Comparison of ENCODE assay signal across 9 cellular contexts in the genomic region with DNA sequence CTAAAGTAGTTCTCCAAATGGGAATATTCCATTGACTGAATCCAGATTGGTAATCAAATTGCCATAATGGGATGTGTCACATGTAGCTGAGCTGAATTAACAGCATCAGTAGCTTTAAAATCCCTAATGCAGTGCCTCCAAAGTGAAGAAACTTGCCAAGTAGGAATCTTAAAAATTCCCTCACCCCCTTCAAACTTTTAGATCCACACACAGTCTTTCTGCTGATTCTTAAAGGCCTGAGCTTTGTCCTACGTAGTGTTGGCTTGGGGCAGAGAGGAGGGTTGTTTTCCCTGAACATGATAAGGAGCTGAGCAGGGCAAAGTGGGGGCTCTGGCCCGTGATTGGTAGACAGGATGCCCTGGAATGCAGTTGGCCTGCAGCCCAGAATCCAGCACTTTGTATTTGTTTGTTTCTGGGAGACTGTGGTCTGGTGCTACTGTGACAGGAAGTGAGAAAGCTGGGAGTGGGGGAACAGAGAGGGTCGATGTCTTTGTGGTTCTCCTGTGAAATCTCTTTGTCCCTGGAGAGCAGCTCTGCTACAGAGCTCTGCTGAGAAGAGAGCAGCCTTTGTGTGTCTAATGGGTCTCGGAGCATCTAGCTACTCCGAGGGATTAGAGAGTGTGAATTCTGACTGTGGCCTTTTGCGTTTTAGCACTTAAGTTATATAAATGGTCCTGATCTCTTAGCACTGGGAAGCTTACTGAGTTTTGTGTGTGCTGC. TPM values are rescaled to one million over a fixed set of nuclear protein-coding genes. Genes with fewer than 3 reads are reported as not detected.
A peak's percentile ranks its signal among the peaks of the same experiment; 100 is the strongest.
DNase-seq lines count a peak whose midpoint lies in the region; ATAC-seq, FAIRE-seq and TF ChIP-seq lines count a peak whose summit lies in the region.
"Had no signal": no experiment of that assay in that cellular context is flagged by ENCODE, and none has a peak within 500 bp of the region (broad histone marks: within the 10 kb centered on the region; RNA-seq: fewer than 3 reads in every experiment).

No MANE protein-coding gene starts in this region.

- FAIRE-seq in pancreas (lab: Jason Lieb, UNC), result no peak
- FAIRE-seq: GM18507 had no signal

- H3K27me3 ChIP-seq in AG04450 (ENCODE audit: control insufficient read depth, insufficient read depth, low read length) (no peaks in the 10 kb centered on the region), pancreas (no peaks in the 10 kb centered on the region)

- H3K4me3 ChIP-seq in AG04450 (ENCODE audit: low read depth, low read length) (peak overlapping the region; percentile 10), pancreas (peak overlapping the region in 2 of 4 donors; percentile 8 to 18)

- no peaks in the 10 kb centered on the region for H3K36me3 ChIP-seq in pancreas

- H3K36me3 Mint-ChIP-seq in WTC11, result no peaks in the 10 kb centered on the region; the same call in 1 of the 2 replicates

- WGBS in pancreas, 2 donors, result 2 to 5% methylated on average over 6 of the region's 6 CpGs

- H3K27ac ChIP-seq in AG04450 (ENCODE audit: low read depth, low read length), result peak overlapping the region; percentile 95
- peak overlapping the region; percentile 58 to 85 (median 83) for H3K27ac ChIP-seq in pancreas

- H3K4me1 ChIP-seq in pancreas, result peaks cover 77 to 98% (median 96%) of the 10 kb centered on the region in 3 donors

- CTCF ChIA-PET in AG04450 (lab: Charles Lee) (interaction anchor here (0.6 to 8.9 kb wide), 8 partner anchors 11 to 29 kb away, joined by 3 to 79 read pairs (median 4); a partner anchor contains a TSS), WTC11 (lab: Charles Lee) (interaction anchor here (0.8 to 4.7 kb wide), 14 partner anchors 10 to 746 kb away, joined by 3 to 61 read pairs (median 4); a partner anchor contains a TSS)

- H3K9me3 Mint-ChIP-seq in WTC11, result no peaks in the 10 kb centered on the region

- intact Hi-C loops in Right ventricle myocardium inferior (cut with DNase I), result loop anchor here (1.0 to 2.0 kb wide), 2 partner anchors 16 to 20 kb away; no protein-coding TSS in a partner anchor
- intact Hi-C loops in pancreas (cut with DNase I), result no loop called here

- peak; percentile 95 for DNase-seq in AG04450 (ENCODE audit: low read depth, low spot score)
- DNase-seq in HT-29 (ENCODE audit: low spot score), result peak; percentile 100
- DNase-seq in WTC11 (ENCODE audit: low spot score), result peak; percentile 80
- peak; percentile 93 for DNase-seq in Right ventricle myocardium inferior (ENCODE audit: missing footprints)
- DNase-seq in pancreas, result peak; percentile 81 to 92 (median 90)
- no peak for DNase-seq in NK-92 (lab: John Stamatoyannopoulos, UW; ENCODE audit: unreplicated experiment)

- POLR2A ChIA-PET in AG04450 (lab: Yijun Ruan, JAX), result interaction anchor here (0.7 to 1.9 kb wide), 6 partner anchors 12 to 251 kb away, joined by 3 to 13 read pairs (median 9); a partner anchor contains a TSS
- POLR2A ChIA-PET in WTC11 (lab: Charles Lee), result interaction anchor here (0.5 to 9.0 kb wide), 17 partner anchors 9 to 306 kb away, joined by 3 to 188 read pairs (median 5); a partner anchor contains a TSS

- peak overlapping the region; percentile 99 for H3K27ac Mint-ChIP-seq in WTC11

- peak overlapping the region; percentile 51 for H3K4me3 Mint-ChIP-seq in WTC11

- TF ChIP-seq CTCF in AG04450 (IDR thresholded peaks at IDR 0.05; ENCODE audit: low read depth, low read length), result no peak
- no peak for TF ChIP-seq CTCF in WTC11 (IDR thresholded peaks at IDR 0.05)
- TF ChIP-seq CTCF in pancreas (IDR thresholded peaks at IDR 0.05), result no peak

- H3K27me3 Mint-ChIP-seq in WTC11 (ENCODE audit: low read depth), result no peaks in the 10 kb centered on the region

- H3K4me1 Mint-ChIP-seq in WTC11, result peaks cover 91% of the 10 kb centered on the region

- peak; percentile 77 for ATAC-seq in WTC11
- ATAC-seq in Right ventricle myocardium inferior, result peak; percentile 92
- ATAC-seq in pancreas, result peak; percentile 76 to 82 (median 82)
- no peak for ATAC-seq in GM19395 (IDR thresholded peaks at IDR 0.05; ENCODE audit: unreplicated experiment)
- no peak for ATAC-seq in HG02973 (IDR thresholded peaks at IDR 0.05; ENCODE audit: unreplicated experiment)

- H3K9me3 ChIP-seq in AG04450 (ENCODE audit: control insufficient read depth, insufficient read depth, low read length), result no peaks in the 10 kb centered on the region
- no peaks in the 10 kb centered on the region for H3K9me3 ChIP-seq in pancreas

TF ChIP-seq in WTC11, 78 proteins besides CTCF, POLR2A, EP300 and RAD21 (continues in another document):
- TF ChIP-seq GTF2I (CRISPR knock-in tag; conservative IDR thresholded peaks at IDR 0.05) (no peak), RELA (CRISPR knock-in tag; IDR thresholded peaks at IDR 0.05; ENCODE audit: borderline replicate concordance) (no peak), ZNF416 (CRISPR knock-in tag; IDR thresholded peaks at IDR 0.05) (no peak), NFYB (CRISPR knock-in tag; conservative IDR thresholded peaks at IDR 0.05; ENCODE audit: low read depth) (peak; percentile 62), ZNF121 (CRISPR knock-in tag; IDR thresholded peaks at IDR 0.05) (no peak), EMX1 (CRISPR knock-in tag; IDR thresholded peaks at IDR 0.05) (no peak), ZNF219 (CRISPR knock-in tag; IDR thresholded peaks at IDR 0.05; ENCODE audit: borderline replicate concordance) (no peak), JUN (CRISPR knock-in tag; IDR thresholded peaks at IDR 0.05) (no peak), ETV6 (CRISPR knock-in tag; IDR thresholded peaks at IDR 0.05) (no peak), MXD4 (CRISPR knock-in tag; IDR thresholded peaks at IDR 0.05; ENCODE audit: borderline replicate concordance) (no peak), NFE2L1 (CRISPR knock-in tag; IDR thresholded peaks at IDR 0.05) (no peak), TCF7 (CRISPR knock-in tag; IDR thresholded peaks at IDR 0.05; ENCODE audit: low read depth) (no peak)
- TF ChIP-seq, protein P1, sequence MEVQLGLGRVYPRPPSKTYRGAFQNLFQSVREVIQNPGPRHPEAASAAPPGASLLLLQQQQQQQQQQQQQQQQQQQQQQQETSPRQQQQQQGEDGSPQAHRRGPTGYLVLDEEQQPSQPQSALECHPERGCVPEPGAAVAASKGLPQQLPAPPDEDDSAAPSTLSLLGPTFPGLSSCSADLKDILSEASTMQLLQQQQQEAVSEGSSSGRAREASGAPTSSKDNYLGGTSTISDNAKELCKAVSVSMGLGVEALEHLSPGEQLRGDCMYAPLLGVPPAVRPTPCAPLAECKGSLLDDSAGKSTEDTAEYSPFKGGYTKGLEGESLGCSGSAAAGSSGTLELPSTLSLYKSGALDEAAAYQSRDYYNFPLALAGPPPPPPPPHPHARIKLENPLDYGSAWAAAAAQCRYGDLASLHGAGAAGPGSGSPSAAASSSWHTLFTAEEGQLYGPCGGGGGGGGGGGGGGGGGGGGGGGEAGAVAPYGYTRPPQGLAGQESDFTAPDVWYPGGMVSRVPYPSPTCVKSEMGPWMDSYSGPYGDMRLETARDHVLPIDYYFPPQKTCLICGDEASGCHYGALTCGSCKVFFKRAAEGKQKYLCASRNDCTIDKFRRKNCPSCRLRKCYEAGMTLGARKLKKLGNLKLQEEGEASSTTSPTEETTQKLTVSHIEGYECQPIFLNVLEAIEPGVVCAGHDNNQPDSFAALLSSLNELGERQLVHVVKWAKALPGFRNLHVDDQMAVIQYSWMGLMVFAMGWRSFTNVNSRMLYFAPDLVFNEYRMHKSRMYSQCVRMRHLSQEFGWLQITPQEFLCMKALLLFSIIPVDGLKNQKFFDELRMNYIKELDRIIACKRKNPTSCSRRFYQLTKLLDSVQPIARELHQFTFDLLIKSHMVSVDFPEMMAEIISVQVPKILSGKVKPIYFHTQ (CRISPR knock-in tag; IDR thresholded peaks at IDR 0.05), result no peak
- TF ChIP-seq, protein P2, sequence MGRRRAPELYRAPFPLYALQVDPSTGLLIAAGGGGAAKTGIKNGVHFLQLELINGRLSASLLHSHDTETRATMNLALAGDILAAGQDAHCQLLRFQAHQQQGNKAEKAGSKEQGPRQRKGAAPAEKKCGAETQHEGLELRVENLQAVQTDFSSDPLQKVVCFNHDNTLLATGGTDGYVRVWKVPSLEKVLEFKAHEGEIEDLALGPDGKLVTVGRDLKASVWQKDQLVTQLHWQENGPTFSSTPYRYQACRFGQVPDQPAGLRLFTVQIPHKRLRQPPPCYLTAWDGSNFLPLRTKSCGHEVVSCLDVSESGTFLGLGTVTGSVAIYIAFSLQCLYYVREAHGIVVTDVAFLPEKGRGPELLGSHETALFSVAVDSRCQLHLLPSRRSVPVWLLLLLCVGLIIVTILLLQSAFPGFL (CRISPR knock-in tag; IDR thresholded peaks at IDR 0.05; ENCODE audit: borderline replicate concordance), result no peak
- TF ChIP-seq, protein P3, sequence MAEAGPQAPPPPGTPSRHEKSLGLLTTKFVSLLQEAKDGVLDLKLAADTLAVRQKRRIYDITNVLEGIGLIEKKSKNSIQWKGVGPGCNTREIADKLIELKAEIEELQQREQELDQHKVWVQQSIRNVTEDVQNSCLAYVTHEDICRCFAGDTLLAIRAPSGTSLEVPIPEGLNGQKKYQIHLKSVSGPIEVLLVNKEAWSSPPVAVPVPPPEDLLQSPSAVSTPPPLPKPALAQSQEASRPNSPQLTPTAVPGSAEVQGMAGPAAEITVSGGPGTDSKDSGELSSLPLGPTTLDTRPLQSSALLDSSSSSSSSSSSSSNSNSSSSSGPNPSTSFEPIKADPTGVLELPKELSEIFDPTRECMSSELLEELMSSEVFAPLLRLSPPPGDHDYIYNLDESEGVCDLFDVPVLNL (CRISPR knock-in tag; IDR thresholded peaks at IDR 0.05; ENCODE audit: borderline replicate concordance, low read depth), result no peak

RNA-seq across cellular contexts. Expression of a gene that starts 16.9 kb away (rescaled TPM):
- polyA plus RNA-seq in AG04450 (2011; rRNA removed) (190 and 191 TPM in 2 replicates), pancreas (10 to 100 TPM; 42.7 to 73.1 TPM)
- polyA minus RNA-seq in AG04450 (2011; rRNA and poly(A)+ RNA removed), result 509 and 760 TPM in 2 replicates
- 134 and 185 TPM in 2 replicates for total RNA-seq in HT-29 (2014; rRNA removed; shearing (Covaris generic))
- total RNA-seq in WTC11 (2021) (164 to 165 TPM (median 164 TPM) in 3 replicates), Right ventricle myocardium inferior (67.0 TPM), pancreas (100 to 1,000 TPM; 113 to 203 (median 131) TPM)

RNA-seq across cellular contexts. Expression of a gene that starts 26.9 kb away (rescaled TPM):
- polyA plus RNA-seq in AG04450 (2011; rRNA removed), result not detected in 2 replicates
- polyA minus RNA-seq in AG04450 (2011; rRNA and poly(A)+ RNA removed), result not detected in 2 replicates
- total RNA-seq in HT-29 (2014; rRNA removed; shearing (Covaris generic)), result not detected in 2 replicates
- total RNA-seq in WTC11 (2021), result 0.09 to 0.14 TPM in 2 of 3 replicates, not detected in the other
- not detected for total RNA-seq in Right ventricle myocardium inferior
- not detected for total RNA-seq in pancreas
- polyA plus RNA-seq in pancreas, result under 1 TPM in 1 of 2 donors, not detected in 1; 0.05 TPM

RNA-seq across cellular contexts. Expression of a gene that starts 37.2 kb away (rescaled TPM):
- polyA plus RNA-seq in AG04450 (2011; rRNA removed), result 94.8 and 104 TPM in 2 replicates
- polyA minus RNA-seq in AG04450 (2011; rRNA and poly(A)+ RNA removed), result 12.7 and 15.1 TPM in 2 replicates
- 352 and 413 TPM in 2 replicates for total RNA-seq in HT-29 (2014; rRNA removed; shearing (Covaris generic))
- total RNA-seq in WTC11 (2021), result 251 to 266 TPM (median 259 TPM) in 3 replicates
- 72.9 TPM for total RNA-seq in Right ventricle myocardium inferior
- 10 to 100 TPM; 32.1 to 65.3 (median 56.0) TPM for total RNA-seq in pancreas
- polyA plus RNA-seq in pancreas, result 10 to 100 TPM; 62.9 to 96.4 TPM

Comparison
In these comparisons a context has a peak if more than half of its experiments do, and no peak if none do; other contexts are left out.
1. ATAC-seq: peak in WTC11 (single experiment), Right ventricle myocardium inferior (single experiment) and pancreas (4 of 4); none in GM19395 (single experiment) and HG02973 (single experiment).